Comparison of ENCODE assay signal across 17 cellular contexts in genomic region chr7:91801331-91801983, GRCh38.
A peak's percentile ranks its signal among the peaks of the same experiment; 100 is the strongest.
DNase-seq lines count a peak whose midpoint lies in the region; ATAC-seq, FAIRE-seq and TF ChIP-seq lines count a peak whose summit lies in the region.
"Had no signal": no experiment of that assay in that cellular context is flagged by ENCODE, and none has a peak within 500 bp of the region (broad histone marks: within the 10 kb centered on the region; RNA-seq: fewer than 3 reads in every experiment).

No MANE protein-coding gene starts in this region.

- H3K9me3 Mint-ChIP-seq in stimulated activated naive CD8-positive, alpha-beta T cell treated with anti-CD3 and anti-CD28 coated beads, Interleukin-15, amount 100 ng/mL, for 72 hours, result no peaks in the 10 kb centered on the region
- H3K9me3 Mint-ChIP-seq in glutamatergic neuron (ENCODE audit: unreplicated experiment), result no peaks in the 10 kb centered on the region
- H3K9me3 Mint-ChIP-seq: CD8-positive, alpha-beta T cell had no signal

- TF ChIP-seq RAD21 in HepG2 (CRISPR knock-in tag; IDR thresholded peaks at IDR 0.05), result no peak

- 20% methylated on average over 1 of the region's 5 CpGs for WGBS in HepG2 (ENCODE audit: low lambda C conversion rate)
- WGBS in right lobe of liver (ENCODE audit: insufficient coverage, low coverage, low lambda C conversion rate, missing lambda C conversion rate), result no CpG with 5 or more reads among the region's 5 CpGs
- WGBS in neuronal stem cell (ENCODE audit: extremely low coverage in 2 of 2, insufficient read length in 2 of 2, insufficient replicate concordance in 1 of 2), 2 donors, result no CpG with 5 or more reads among the region's 5 CpGs

- peaks cover 10% of the 10 kb centered on the region; the same call in 1 of the 2 replicates for H3K4me1 ChIP-seq in HepG2 (ENCODE audit: insufficient read depth, low read length)
- no peaks in the 10 kb centered on the region for H3K4me1 ChIP-seq in right lobe of liver
- H3K4me1 ChIP-seq in neuronal stem cell (ENCODE audit: control insufficient read depth in 2 of 2, insufficient read depth in 1 of 2, low read depth in 1 of 2, low read length in 2 of 2), result no peaks in the 10 kb centered on the region
- H3K4me1 ChIP-seq: HAP-1 had no signal

- no peak overlapping the region for H3K4me3 ChIP-seq in HepG2 (replicated peaks in 1 of 3; ENCODE audit: insufficient read depth in 1 of 3, low read depth in 2 of 3, low read length in 3 of 3)
- no peak overlapping the region for H3K4me3 ChIP-seq in right lobe of liver
- H3K4me3 ChIP-seq in neuronal stem cell (ENCODE audit: low read length in 2 of 2), result no peak overlapping the region
- H3K4me3 ChIP-seq: BLaER1 treated with 17β-estradiol and CSF1 and Interleukin-3, amounts not matched to agents 10 nM and 100 nM; GM23248; HAP-1 had no signal

- no peak overlapping the region for H2BK15ac ChIP-seq in neuronal stem cell (ENCODE audit: low read length)

- no TSS peak for BruUV-seq in HepG2 (replicated peaks; lab: Mats Ljungman, UMichigan)

- H2BK5ac ChIP-seq in neuronal stem cell (ENCODE audit: low read length), result peak overlapping the region; percentile 10

- H3K27me3 ChIP-seq in HepG2 (ENCODE audit: control insufficient read depth in 1 of 2, insufficient read depth in 2 of 2, low read length in 2 of 2) (no peaks in the 10 kb centered on the region), right lobe of liver (no peaks in the 10 kb centered on the region), neuronal stem cell (ENCODE audit: control insufficient read depth in 3 of 3, insufficient read depth in 3 of 3, low read depth in 1 of 3, low read length in 3 of 3) (no peaks in the 10 kb centered on the region)
- H3K27me3 ChIP-seq: BLaER1 treated with 17β-estradiol and CSF1 and Interleukin-3, amounts not matched to agents 10 nM and 100 nM had no signal

- H4K91ac ChIP-seq in neuronal stem cell (ENCODE audit: low read depth, low read length, poor library complexity), result no peak overlapping the region

- no peak overlapping the region for H3K4ac ChIP-seq in neuronal stem cell (ENCODE audit: low read length)

- no peak overlapping the region for H3K4me2 ChIP-seq in HepG2 (ENCODE audit: low read depth, low read length)
- no peak overlapping the region for H3K4me2 ChIP-seq in neuronal stem cell (ENCODE audit: insufficient read depth, low read length, poor library complexity, severe bottlenecking)
- H3K4me2 ChIP-seq: BLaER1 treated with 17β-estradiol and CSF1 and Interleukin-3, amounts not matched to agents 10 nM and 100 nM had no signal

- H4K8ac ChIP-seq in neuronal stem cell (ENCODE audit: low read depth, low read length), result no peak overlapping the region

- H3K36me3 Mint-ChIP-seq in glutamatergic neuron (ENCODE audit: unreplicated experiment), result no peaks in the 10 kb centered on the region
- H3K36me3 Mint-ChIP-seq: CD8-positive, alpha-beta T cell had no signal

- H2AK5ac ChIP-seq in neuronal stem cell (ENCODE audit: low read depth, low read length), result no peak overlapping the region

- H3K79me2 ChIP-seq in HepG2 (ENCODE audit: insufficient read depth, low read length), result no peaks in the 10 kb centered on the region

- no peaks in the 10 kb centered on the region for H3K4me1 Mint-ChIP-seq in stimulated activated naive CD8-positive, alpha-beta T cell treated with anti-CD3 and anti-CD28 coated beads, Interleukin-15, amount 100 ng/mL, for 72 hours
- H3K4me1 Mint-ChIP-seq in glutamatergic neuron (ENCODE audit: low read depth, unreplicated experiment), result no peaks in the 10 kb centered on the region
- H3K4me1 Mint-ChIP-seq: B cell had no signal

- no peaks in the 10 kb centered on the region for H3K9me3 ChIP-seq in HepG2 (ENCODE audit: low read length)
- H3K9me3 ChIP-seq in right lobe of liver, result no peaks in the 10 kb centered on the region
- peaks cover 0 to 9% of the 10 kb centered on the region in 2 donors for H3K9me3 ChIP-seq in neuronal stem cell (replicated peaks in 1 of 2; ENCODE audit: control insufficient read depth in 2 of 2, insufficient read depth in 1 of 2, low read depth in 1 of 2, low read length in 2 of 2)
- H3K9me3 ChIP-seq: HAP-1 had no signal

- intact Hi-C loops in HepG2 (cut with micrococcal nuclease; ENCODE audit: unreplicated experiment), result no loop called here
- intact Hi-C loops in right lobe of liver (cut with DNase I), result no loop called here

- ATAC-seq in HepG2 (peak; percentile 44), right lobe of liver (no peak), GM21576 (IDR thresholded peaks at IDR 0.05; ENCODE audit: unreplicated experiment) (no peak)
- peak; percentile 37 for ATAC-seq in stimulated activated naive CD8-positive, alpha-beta T cell treated with anti-CD3 and anti-CD28 coated beads, Interleukin-15, amount 100 ng/mL, for 72 hours
- ATAC-seq: CD8-positive, alpha-beta T cell had no signal

- DNase-seq in HepG2 (ENCODE audit: low spot score) (no peak), right lobe of liver (no peak), neuronal stem cell (ENCODE audit: low spot score) (no peak), HK-2 (ENCODE audit: unreplicated experiment) (no peak), AG20443 (ENCODE audit: low spot score) (no peak), glutamatergic neuron (no peak)
- DNase-seq in stimulated activated naive CD8-positive, alpha-beta T cell treated with anti-CD3 and anti-CD28 coated beads, Interleukin-15, amount 100 ng/mL, for 72 hours, result no peak
- DNase-seq: 8988T; Calu3; CD8-positive, alpha-beta T cell; DMS79 treated with DMSO at 0.1 percent for 48 hours; GF-D8; GM23248 had no signal

- TF ChIP-seq POLR2A in HepG2 (IDR thresholded peaks at IDR 0.05; ENCODE audit: insufficient read depth in 1 of 2, low read depth in 2 of 2, low read length in 2 of 2), result no peak
- TF ChIP-seq POLR2A in right lobe of liver (IDR thresholded peaks at IDR 0.05), result no peak

- no peaks in the 10 kb centered on the region for H3K79me1 ChIP-seq in neuronal stem cell (ENCODE audit: low read depth, low read length)

- H2BK120ac ChIP-seq in neuronal stem cell (ENCODE audit: low read depth, low read length), result no peak overlapping the region

- CTCF ChIA-PET in HepG2 (lab: Yijun Ruan, JAX; ENCODE audit: low intra/inter-chr PET ratio, low total read pairs), result no interaction called here

- POLR2A ChIA-PET in HepG2 (lab: Yijun Ruan, JAX), result no interaction called here

- no peak overlapping the region for H3K4me3 Mint-ChIP-seq in stimulated activated naive CD8-positive, alpha-beta T cell treated with anti-CD3 and anti-CD28 coated beads, Interleukin-15, amount 100 ng/mL, for 72 hours
- H3K4me3 Mint-ChIP-seq in glutamatergic neuron (ENCODE audit: unreplicated experiment), result no peak overlapping the region
- H3K4me3 Mint-ChIP-seq: B cell; CD8-positive, alpha-beta T cell had no signal

- no peak overlapping the region for H3K14ac ChIP-seq in neuronal stem cell (ENCODE audit: low read length)

- in situ Hi-C loops in HepG2 (cut with HindIII; ENCODE audit: extremely low pct_ligation_motif_present, low pct_unique_long_range_greater_than_20kb), result no loop called here

- TF ChIP-seq EP300 in HepG2 (IDR thresholded peaks at IDR 0.05; ENCODE audit: low read depth in 2 of 2, low read length in 2 of 2), result no peak
- TF ChIP-seq EP300 in HepG2 (CRISPR knock-in tag; IDR thresholded peaks at IDR 0.05; ENCODE audit: borderline replicate concordance), result no peak

- no peaks in the 10 kb centered on the region for H3K36me3 ChIP-seq in HepG2 (replicated peaks in 1 of 2; ENCODE audit: control insufficient read depth in 1 of 2, insufficient read depth in 2 of 2, low read length in 2 of 2)
- no peaks in the 10 kb centered on the region for H3K36me3 ChIP-seq in right lobe of liver
- H3K36me3 ChIP-seq in neuronal stem cell (replicated peaks in 1 of 2; ENCODE audit: control insufficient read depth in 2 of 2, insufficient read depth in 2 of 2, low read length in 2 of 2), result no peaks in the 10 kb centered on the region
- H3K36me3 ChIP-seq: BLaER1 treated with 17β-estradiol and CSF1 and Interleukin-3, amounts not matched to agents 10 nM and 100 nM; HAP-1 had no signal

- TF ChIP-seq CTCF in HepG2 (CRISPR knock-in tag; IDR thresholded peaks at IDR 0.05), result no peak
- no peak for TF ChIP-seq CTCF in right lobe of liver (IDR thresholded peaks at IDR 0.05)
- no peak for TF ChIP-seq CTCF in glutamatergic neuron (IDR thresholded peaks at IDR 0.05; ENCODE audit: partially characterized antibody, unreplicated experiment)

- no peak overlapping the region for H2BK12ac ChIP-seq in neuronal stem cell (ENCODE audit: low read length)

- FAIRE-seq in HepG2 (lab: Jason Lieb, UNC), result no peak

- no peak overlapping the region for H3K27ac ChIP-seq in HepG2 (ENCODE audit: extremely low read length, insufficient read depth, low read length)
- H3K27ac ChIP-seq in right lobe of liver, result no peak overlapping the region
- H3K27ac ChIP-seq in neuronal stem cell (replicated peaks; ENCODE audit: low read length), result no peak overlapping the region
- H3K27ac ChIP-seq: BLaER1 treated with 17β-estradiol and CSF1 and Interleukin-3, amounts not matched to agents 10 nM and 100 nM; GM23248 had no signal

- H2AFZ ChIP-seq in HepG2 (ENCODE audit: low read length), result no peak overlapping the region
- no peak overlapping the region for H2AFZ ChIP-seq in neuronal stem cell (ENCODE audit: low read length)
- H2AFZ ChIP-seq: GM23248 had no signal

- H3K9ac ChIP-seq in HepG2 (ENCODE audit: insufficient read depth, low read depth, low read length), result no peak overlapping the region
- no peak overlapping the region for H3K9ac ChIP-seq in neuronal stem cell (ENCODE audit: low read depth, low read length, poor library complexity)
- H3K9ac ChIP-seq: BLaER1 treated with 17β-estradiol and CSF1 and Interleukin-3, amounts not matched to agents 10 nM and 100 nM; GM23248 had no signal

- H3K27ac Mint-ChIP-seq in stimulated activated naive CD8-positive, alpha-beta T cell treated with anti-CD3 and anti-CD28 coated beads, Interleukin-15, amount 100 ng/mL, for 72 hours, result peak overlapping the region in 1 of 2 donors; percentile 70
- H3K27ac Mint-ChIP-seq in glutamatergic neuron (ENCODE audit: unreplicated experiment), result no peak overlapping the region
- H3K27ac Mint-ChIP-seq: B cell; CD8-positive, alpha-beta T cell had no signal

- H3K27me3 Mint-ChIP-seq in stimulated activated naive CD8-positive, alpha-beta T cell treated with anti-CD3 and anti-CD28 coated beads, Interleukin-15, amount 100 ng/mL, for 72 hours, result no peaks in the 10 kb centered on the region
- H3K27me3 Mint-ChIP-seq in glutamatergic neuron (ENCODE audit: unreplicated experiment), result peaks cover 2% of the 10 kb centered on the region
- H3K27me3 Mint-ChIP-seq: B cell had no signal

- H3K23ac ChIP-seq in neuronal stem cell (ENCODE audit: low read depth, low read length, poor library complexity), result no peak overlapping the region

- no peaks in the 10 kb centered on the region for H4K20me1 ChIP-seq in HepG2 (ENCODE audit: insufficient read depth, low read length)
- H4K20me1 ChIP-seq: BLaER1 treated with 17β-estradiol and CSF1 and Interleukin-3, amounts not matched to agents 10 nM and 100 nM had no signal

- H3K18ac ChIP-seq in neuronal stem cell (ENCODE audit: low read length), result no peak overlapping the region

TF ChIP-seq in HepG2, 621 proteins besides CTCF, POLR2A, EP300 and RAD21 (continues in another document):
- TF ChIP-seq ZFP82 (CRISPR knock-in tag; IDR thresholded peaks at IDR 0.05; ENCODE audit: borderline replicate concordance) (no peak), ZC3H4 (CRISPR knock-in tag; IDR thresholded peaks at IDR 0.05; ENCODE audit: borderline replicate concordance) (no peak), GTF3A (CRISPR knock-in tag; conservative IDR thresholded peaks at IDR 0.05) (no peak), ZNF772 (CRISPR knock-in tag; IDR thresholded peaks at IDR 0.05) (no peak), PITX1 (CRISPR knock-in tag; IDR thresholded peaks at IDR 0.05) (no peak)

Comparison
In these comparisons a context has a peak if more than half of its experiments do, and no peak if none do; other contexts are left out.
1. ATAC-seq: peak in HepG2 (single experiment) and stimulated activated naive CD8-positive, alpha-beta T cell treated with anti-CD3 and anti-CD28 coated beads, Interleukin-15, amount 100 ng/mL, for 72 hours (single experiment); none in right lobe of liver (0 of 4) and GM21576 (single experiment).